ENCODE assay signal across 11 cellular contexts in the genomic region with DNA sequence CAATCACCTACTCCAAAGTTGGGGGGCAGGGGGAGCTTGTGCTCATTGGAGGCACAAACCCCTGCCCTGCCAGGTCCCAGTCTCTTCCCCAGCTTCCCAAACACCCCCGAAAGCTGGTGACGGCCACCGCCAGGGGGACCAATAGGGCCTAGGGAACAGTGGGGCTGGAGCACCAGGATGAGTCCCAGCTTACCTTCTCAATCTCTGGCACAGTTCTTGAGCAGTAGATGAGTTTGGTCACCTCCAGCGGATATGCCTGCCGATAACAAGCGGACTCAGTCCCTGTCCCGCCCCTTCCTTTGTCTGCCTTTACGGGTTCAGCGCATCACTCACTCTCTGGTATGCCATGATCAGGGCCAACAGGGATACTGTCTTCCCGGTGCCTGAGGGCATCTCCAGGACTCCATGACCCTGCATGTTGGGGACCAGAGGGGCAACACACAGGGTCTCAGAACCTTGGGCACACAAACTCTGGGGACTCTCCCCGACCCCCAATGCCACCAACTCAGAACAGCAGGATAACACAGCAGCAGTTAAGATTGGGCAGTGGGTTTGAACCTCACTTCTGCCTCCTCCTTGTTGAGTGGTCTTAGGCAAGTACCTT. TPM values are rescaled to one million over a fixed set of nuclear protein-coding genes. Genes with fewer than 3 reads are reported as not detected.
DNase-seq lines count a peak whose midpoint lies in the region.
"Had no signal": no experiment of that assay in that cellular context is flagged by ENCODE, and none has a peak within 500 bp of the region (broad histone marks: within the 10 kb centered on the region; RNA-seq: fewer than 3 reads in every experiment).

No MANE protein-coding gene starts in this region.

- no peaks in the 10 kb centered on the region for H3K27me3 ChIP-seq in SJCRH30

- no peaks in the 10 kb centered on the region for H3K9me3 ChIP-seq in SJCRH30 (replicated peaks)
- H3K9me3 ChIP-seq: psoas muscle had no signal

- peaks cover 7% of the 10 kb centered on the region; the same call in 1 of the 2 replicates for H3K36me3 ChIP-seq in SJCRH30

- no peaks in the 10 kb centered on the region for H3K27me3 Mint-ChIP-seq in activated CD4-positive, alpha-beta memory T cell treated with anti-CD3 and anti-CD28 coated beads for 36 hours

- peak; percentile 6 for DNase-seq in AG20443 (ENCODE audit: low spot score)
- peak; percentile 79 for DNase-seq in ELF-1 (ENCODE audit: low read depth, low spot score)
- no peak for DNase-seq in activated CD4-positive, alpha-beta memory T cell treated with anti-CD3 and anti-CD28 coated beads for 36 hours
- peak; percentile 29 to 31 for DNase-seq in lung microvascular endothelial cell (ENCODE audit: low read depth in 2 of 2)
- no peak for DNase-seq in COLO829 (ENCODE audit: low spot score)
- DNase-seq in NCI-H128 (lab: John Stamatoyannopoulos, UW; ENCODE audit: unreplicated experiment) = no peak
- no peak for DNase-seq in NCI-H82 (lab: John Stamatoyannopoulos, UW)
- no peak for DNase-seq in SJCRH30
- DNase-seq: activated effector memory CD4-positive, alpha-beta T cell treated with anti-CD3 and anti-CD28 coated beads, Interleukin-2, amount 50 U/mL, for 16 hours; psoas muscle had no signal

- H3K4me3 Mint-ChIP-seq in activated CD4-positive, alpha-beta memory T cell treated with anti-CD3 and anti-CD28 coated beads for 36 hours = peak overlapping the region; percentile 33

- H3K9me3 Mint-ChIP-seq in activated CD4-positive, alpha-beta memory T cell treated with anti-CD3 and anti-CD28 coated beads for 36 hours = no peaks in the 10 kb centered on the region

- peaks cover 8% of the 10 kb centered on the region for H3K4me1 Mint-ChIP-seq in activated CD4-positive, alpha-beta memory T cell treated with anti-CD3 and anti-CD28 coated beads for 36 hours (ENCODE audit: low read depth)

- intact Hi-C loops in activated CD4-positive, alpha-beta memory T cell treated with anti-CD3 and anti-CD28 coated beads for 36 hours (cut with micrococcal nuclease) = no loop called here

- H3K4me3 ChIP-seq in SJCRH30 = no peak overlapping the region

- CTCF ChIA-PET in activated CD4-positive, alpha-beta memory T cell treated with anti-CD3 and anti-CD28 coated beads for 36 hours (lab: Charles Lee) = interaction anchor here (1.1 kb wide), 1 partner anchor 110 kb away, joined by 3 read pairs; no protein-coding TSS in a partner anchor

- no peaks in the 10 kb centered on the region for H3K4me1 ChIP-seq in SJCRH30

- no peak overlapping the region for H3K27ac Mint-ChIP-seq in activated CD4-positive, alpha-beta memory T cell treated with anti-CD3 and anti-CD28 coated beads for 36 hours

- no peak overlapping the region for H3K27ac ChIP-seq in SJCRH30
- H3K27ac ChIP-seq: psoas muscle had no signal

- H3K36me3 Mint-ChIP-seq in activated CD4-positive, alpha-beta memory T cell treated with anti-CD3 and anti-CD28 coated beads for 36 hours = no peaks in the 10 kb centered on the region

- POLR2A ChIA-PET in activated CD4-positive, alpha-beta memory T cell treated with anti-CD3 and anti-CD28 coated beads for 36 hours (lab: Charles Lee) = no interaction called here

RNA-seq across cellular contexts. Expression of gene ERCC2, which starts 1.5 kb away (rescaled TPM):
- 10 to 100 TPM; 27.2 to 27.4 TPM for total RNA-seq in activated CD4-positive, alpha-beta memory T cell treated with anti-CD3 and anti-CD28 coated beads for 36 hours
- total RNA-seq in lung microvascular endothelial cell = 13.9 and 19.4 TPM in 2 replicates
- 24.2 and 27.7 TPM in 2 replicates for total RNA-seq in SJCRH30 (2014; rRNA removed; shearing (Covaris generic))

RNA-seq across cellular contexts. Expression of gene KLC3, which starts 28.3 kb away (rescaled TPM):
- total RNA-seq in activated CD4-positive, alpha-beta memory T cell treated with anti-CD3 and anti-CD28 coated beads for 36 hours = not detected
- total RNA-seq in lung microvascular endothelial cell = 0.20 and 0.22 TPM in 2 replicates
- total RNA-seq in SJCRH30 (2014; rRNA removed; shearing (Covaris generic)) = not detected in 2 replicates

RNA-seq across cellular contexts. Expression of gene PPP1R13L, which starts 36.0 kb away (rescaled TPM):
- total RNA-seq in activated CD4-positive, alpha-beta memory T cell treated with anti-CD3 and anti-CD28 coated beads for 36 hours = 1 to 10 TPM; 8.1 to 9.2 TPM
- 6.1 and 17.5 TPM in 2 replicates for total RNA-seq in lung microvascular endothelial cell
- 2.4 and 3.2 TPM in 2 replicates for total RNA-seq in SJCRH30 (2014; rRNA removed; shearing (Covaris generic))

RNA-seq across cellular contexts. Expression of gene POLR1G, which starts 37.6 kb away (rescaled TPM):
- 10 to 100 TPM; 11.1 to 12.6 TPM for total RNA-seq in activated CD4-positive, alpha-beta memory T cell treated with anti-CD3 and anti-CD28 coated beads for 36 hours
- total RNA-seq in lung microvascular endothelial cell = 4.6 and 11.3 TPM in 2 replicates
- total RNA-seq in SJCRH30 (2014; rRNA removed; shearing (Covaris generic)) = 20.9 and 21.8 TPM in 2 replicates

RNA-seq across cellular contexts. Expression of gene CKM, which starts 46.2 kb away (rescaled TPM):
- total RNA-seq in activated CD4-positive, alpha-beta memory T cell treated with anti-CD3 and anti-CD28 coated beads for 36 hours = not detected
- total RNA-seq in lung microvascular endothelial cell = under 0.01 TPM in 2 replicates
- 3.9 and 4.6 TPM in 2 replicates for total RNA-seq in SJCRH30 (2014; rRNA removed; shearing (Covaris generic))
- total RNA-seq: HT-29 had no signal

Comparison
In these comparisons a context has a peak if more than half of its experiments do, and no peak if none do; other contexts are left out.
1. DNase-seq: peak in AG20443 (single experiment), ELF-1 (single experiment) and lung microvascular endothelial cell (2 of 2); none in activated CD4-positive, alpha-beta memory T cell treated with anti-CD3 and anti-CD28 coated beads for 36 hours (single experiment), COLO829 (single experiment), NCI-H128 (single experiment), NCI-H82 (single experiment) and SJCRH30 (0 of 2).